19 cellular contexts compared by ENCODE assay signal in the genomic region with DNA sequence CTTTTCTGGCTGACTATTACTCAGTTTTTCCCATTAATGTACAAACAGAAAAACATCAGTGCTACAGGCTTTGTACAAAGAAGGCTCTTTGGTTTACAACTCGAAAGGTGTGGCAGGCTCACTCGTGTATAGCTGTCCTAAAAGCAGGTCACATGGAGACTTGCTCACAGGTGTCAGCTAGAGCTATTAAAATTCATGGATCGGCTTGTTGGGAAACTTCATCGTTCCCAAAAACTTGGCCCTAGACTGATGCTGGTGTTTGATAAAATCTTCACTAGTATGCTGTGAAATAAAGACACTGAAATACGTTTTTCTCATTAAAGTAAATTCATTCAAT.
DNase-seq lines count a peak whose midpoint lies in the region; ATAC-seq and TF ChIP-seq lines count a peak whose summit lies in the region.
"Had no signal": no experiment of that assay in that cellular context is flagged by ENCODE, and none has a peak within 500 bp of the region (broad histone marks: within the 10 kb centered on the region; RNA-seq: fewer than 3 reads in every experiment).

No MANE protein-coding gene starts in this region.

- CTCF ChIA-PET in MCF 10A (lab: Yijun Ruan, JAX): interaction anchor here (0.7 to 1.3 kb wide), 3 partner anchors 19 to 74 kb away, joined by 3 to 4 read pairs (median 3); no protein-coding TSS in a partner anchor

- WGBS in esophagus muscularis mucosa: 64% methylated on average over 5 of the region's 5 CpGs
- 45 to 63% (median 45%) methylated on average over 5 of the region's 5 CpGs for WGBS in psoas muscle, 3 donors

- H3K27me3 Mint-ChIP-seq in activated T-cell treated with anti-CD3 and anti-CD28 coated beads, Interleukin-2, amount 50 U/mL, for 24 hours: no peaks in the 10 kb centered on the region
- no peaks in the 10 kb centered on the region for H3K27me3 Mint-ChIP-seq in MCF 10A (ENCODE audit: insufficient read depth, unreplicated experiment)
- H3K27me3 Mint-ChIP-seq: CD4-positive, alpha-beta memory T cell had no signal

- BruUV-seq in MCF 10A (replicated peaks; lab: Mats Ljungman, UMichigan): no TSS peak

- no peaks in the 10 kb centered on the region for H3K27me3 ChIP-seq in esophagus muscularis mucosa
- H3K27me3 ChIP-seq in psoas muscle (ENCODE audit: insufficient read depth in 3 of 3, low read length in 2 of 3): no peaks in the 10 kb centered on the region
- H3K27me3 ChIP-seq in left lung: no peaks in the 10 kb centered on the region

- H3K27ac ChIP-seq in esophagus muscularis mucosa (replicated peaks in 1 of 4): peak overlapping the region in 3 of 4 donors; percentile 16 to 48 (median 32)
- H3K27ac ChIP-seq in psoas muscle: peak overlapping the region; percentile 58
- H3K27ac ChIP-seq in substantia nigra (ENCODE audit: low read depth, low read length, poor library complexity, severe bottlenecking): peak overlapping the region; percentile 12
- H3K27ac ChIP-seq in left lung: no peak overlapping the region
- H3K27ac ChIP-seq: 22Rv1, A549 had no signal

- POLR2A ChIA-PET in MCF 10A (lab: Yijun Ruan, JAX): interaction anchor here (0.9 to 1.0 kb wide), 2 partner anchors 10 to 64 kb away, joined by 3 read pairs; no protein-coding TSS in a partner anchor

- no peak for TF ChIP-seq EP300 in esophagus muscularis mucosa (IDR thresholded peaks at IDR 0.05)

- TF ChIP-seq CTCF in esophagus muscularis mucosa (IDR thresholded peaks at IDR 0.05): no peak
- TF ChIP-seq CTCF in psoas muscle (IDR thresholded peaks at IDR 0.05): no peak
- no peak for TF ChIP-seq CTCF in left lung (IDR thresholded peaks at IDR 0.05)
- TF ChIP-seq CTCF in MCF 10A (IDR thresholded peaks at IDR 0.05; ENCODE audit: unreplicated experiment): no peak

- no peaks in the 10 kb centered on the region for H3K9me3 Mint-ChIP-seq in activated T-cell treated with anti-CD3 and anti-CD28 coated beads, Interleukin-2, amount 50 U/mL, for 24 hours
- H3K9me3 Mint-ChIP-seq in MCF 10A (ENCODE audit: unreplicated experiment): no peaks in the 10 kb centered on the region
- H3K9me3 Mint-ChIP-seq: CD4-positive, alpha-beta memory T cell; H9 had no signal

- H3K4me3 ChIP-seq in esophagus muscularis mucosa (no peak overlapping the region), psoas muscle (peak overlapping the region; percentile 4), left lung (no peak overlapping the region)
- H3K4me3 ChIP-seq: A549, GM12878 had no signal

- H3K27ac Mint-ChIP-seq in activated T-cell treated with anti-CD3 and anti-CD28 coated beads, Interleukin-2, amount 50 U/mL, for 24 hours: peak overlapping the region; percentile 20
- H3K27ac Mint-ChIP-seq in MCF 10A (ENCODE audit: low read depth, unreplicated experiment): no peak overlapping the region
- H3K27ac Mint-ChIP-seq: CD14-positive monocyte; CD4-positive, alpha-beta memory T cell; H9 had no signal

- TF ChIP-seq POLR2A in esophagus muscularis mucosa (IDR thresholded peaks at IDR 0.05; ENCODE audit: low read depth): no peak

- intact Hi-C loops in esophagus muscularis mucosa (cut with DNase I) (no loop called here), psoas muscle (cut with DNase I) (no loop called here), left lung (cut with DNase I) (no loop called here), MCF 10A (cut with micrococcal nuclease) (no loop called here)

- H3K9me3 ChIP-seq in esophagus muscularis mucosa (no peaks in the 10 kb centered on the region), psoas muscle (no peaks in the 10 kb centered on the region), left lung (no peaks in the 10 kb centered on the region)
- H3K9me3 ChIP-seq: A549 had no signal

- H3K4me1 ChIP-seq in esophagus muscularis mucosa (peaks cover 36 to 91% (median 84%) of the 10 kb centered on the region in 4 donors), psoas muscle (peaks cover 76% of the 10 kb centered on the region), left lung (peaks cover 0 to 20% of the 10 kb centered on the region in 2 donors)

- no peak for DNase-seq in activated T-cell treated with anti-CD3 and anti-CD28 coated beads, Interleukin-2, amount 50 U/mL, for 24 hours
- DNase-seq in activated T-cell treated with anti-CD3 and anti-CD28 coated beads for 4 hours (no peak), esophagus muscularis mucosa (ENCODE audit: extremely low spot score) (no peak), psoas muscle (no peak), substantia nigra (lab: John Stamatoyannopoulos, UW) (no peak), C1 segment of cervical spinal cord (lab: John Stamatoyannopoulos, UW) (no peak), left lung (no peak), MCF 10A (ENCODE audit: unreplicated experiment) (no peak)
- DNase-seq: AML-193; Calu3; CD4-positive, alpha-beta memory T cell; DMS53; DND-41; EL; H9 had no signal

- peaks cover 14% of the 10 kb centered on the region for H3K36me3 Mint-ChIP-seq in activated T-cell treated with anti-CD3 and anti-CD28 coated beads, Interleukin-2, amount 50 U/mL, for 24 hours (ENCODE audit: low read depth)
- H3K36me3 Mint-ChIP-seq in MCF 10A (ENCODE audit: insufficient read depth, unreplicated experiment): peaks cover 4% of the 10 kb centered on the region

- peaks cover 59% of the 10 kb centered on the region for H3K4me1 Mint-ChIP-seq in activated T-cell treated with anti-CD3 and anti-CD28 coated beads, Interleukin-2, amount 50 U/mL, for 24 hours (ENCODE audit: low read depth)
- H3K4me1 Mint-ChIP-seq in MCF 10A (ENCODE audit: insufficient read depth, unreplicated experiment): peaks cover 43% of the 10 kb centered on the region
- H3K4me1 Mint-ChIP-seq: H9 had no signal

- H3K36me3 ChIP-seq in esophagus muscularis mucosa (no peaks in the 10 kb centered on the region), psoas muscle (ENCODE audit: insufficient read depth in 1 of 2, low read depth in 1 of 2) (peaks cover 0 to 3% of the 10 kb centered on the region in 2 donors), left lung (no peaks in the 10 kb centered on the region)

- no peak overlapping the region for H3K4me3 Mint-ChIP-seq in activated T-cell treated with anti-CD3 and anti-CD28 coated beads, Interleukin-2, amount 50 U/mL, for 24 hours
- no peak overlapping the region for H3K4me3 Mint-ChIP-seq in MCF 10A (ENCODE audit: unreplicated experiment)
- H3K4me3 Mint-ChIP-seq: CD14-positive monocyte; CD4-positive, alpha-beta memory T cell; H9 had no signal

- ATAC-seq in psoas muscle (no peak), left lung (no peak)
- ATAC-seq: A549, GM12878 had no signal

Comparison
In these comparisons a context has a peak if more than half of its experiments do, and no peak if none do; other contexts are left out.
1. H3K27ac ChIP-seq: peak in esophagus muscularis mucosa (3 of 4), psoas muscle (single experiment) and substantia nigra (single experiment); none in left lung (0 of 2).